Comparison of ENCODE assay signal across 1 cellular context in the genomic region with DNA sequence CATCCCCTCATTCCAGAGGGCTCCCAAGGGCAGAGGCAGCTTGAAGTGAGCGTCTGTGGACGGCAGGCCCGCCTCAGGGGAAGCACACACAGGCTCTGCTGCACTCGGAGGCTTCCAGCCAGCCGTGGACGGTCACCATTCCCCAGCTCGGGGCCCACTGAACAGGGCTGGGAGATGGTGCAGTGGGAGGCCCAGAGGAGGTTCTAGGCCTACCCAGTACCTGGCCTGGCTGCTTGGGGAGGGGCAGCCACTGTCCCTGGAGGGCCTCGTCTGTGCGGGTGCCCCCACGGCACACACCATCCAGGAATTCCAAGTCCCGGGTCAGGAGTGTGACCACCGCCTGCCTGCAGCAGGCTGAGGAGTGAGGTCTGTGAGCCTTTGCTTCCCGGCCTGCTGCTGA.
TF ChIP-seq lines count a peak whose summit lies in the region.

No MANE protein-coding gene starts in this region.

TF ChIP-seq in K562, 482 proteins besides CTCF, POLR2A, EP300 and RAD21:
- TF ChIP-seq ZNF584 (CRISPR knock-in tag; IDR thresholded peaks at IDR 0.05; ENCODE audit: low read depth) (0 out of 2 replicates have a peak, but pooled peaks have one; percentile 18), ZFP30 (CRISPR knock-in tag; IDR thresholded peaks at IDR 0.05; ENCODE audit: borderline replicate concordance) (no peak)
- TF ChIP-seq, protein P1, sequence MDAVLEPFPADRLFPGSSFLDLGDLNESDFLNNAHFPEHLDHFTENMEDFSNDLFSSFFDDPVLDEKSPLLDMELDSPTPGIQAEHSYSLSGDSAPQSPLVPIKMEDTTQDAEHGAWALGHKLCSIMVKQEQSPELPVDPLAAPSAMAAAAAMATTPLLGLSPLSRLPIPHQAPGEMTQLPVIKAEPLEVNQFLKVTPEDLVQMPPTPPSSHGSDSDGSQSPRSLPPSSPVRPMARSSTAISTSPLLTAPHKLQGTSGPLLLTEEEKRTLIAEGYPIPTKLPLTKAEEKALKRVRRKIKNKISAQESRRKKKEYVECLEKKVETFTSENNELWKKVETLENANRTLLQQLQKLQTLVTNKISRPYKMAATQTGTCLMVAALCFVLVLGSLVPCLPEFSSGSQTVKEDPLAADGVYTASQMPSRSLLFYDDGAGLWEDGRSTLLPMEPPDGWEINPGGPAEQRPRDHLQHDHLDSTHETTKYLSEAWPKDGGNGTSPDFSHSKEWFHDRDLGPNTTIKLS (IDR thresholded peaks at IDR 0.05; ENCODE audit: borderline replicate concordance, low read depth): no peak
